ENCODE assay signal across 21 cellular contexts in the genomic region with DNA sequence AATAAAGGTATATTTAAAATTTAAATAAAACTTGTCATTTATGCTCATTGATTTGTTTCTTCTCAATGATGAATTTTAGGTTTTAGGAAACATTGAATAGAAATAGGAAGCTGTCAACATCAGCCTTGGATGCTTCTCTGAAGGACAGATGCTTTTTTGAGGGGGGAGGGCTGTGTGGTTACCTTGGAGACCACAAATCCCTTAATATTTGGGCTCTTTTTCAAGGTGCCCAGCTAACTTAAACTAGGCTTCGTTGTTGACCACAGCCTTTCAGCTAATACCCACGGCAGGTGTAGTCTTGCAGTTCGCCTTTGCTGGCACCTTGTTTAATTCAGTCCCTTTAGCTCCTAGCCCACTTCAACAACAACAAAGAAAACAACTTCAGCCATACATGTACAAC.
"Had no signal": no experiment of that assay in that cellular context is flagged by ENCODE, and none has a peak within 500 bp of the region (broad histone marks: within the 10 kb centered on the region; RNA-seq: fewer than 3 reads in every experiment).

No MANE protein-coding gene starts in this region.

- H3K4me3 Mint-ChIP-seq: activated CD4-positive, alpha-beta memory T cell treated with anti-CD3 and anti-CD28 coated beads for 36 hours; activated CD4-positive, alpha-beta T cell treated with anti-CD3 and anti-CD28 coated beads, Interleukin-2, amount 10 ng/mL, durations not matched to agents 7 days and 5 days; activated naive CD4-positive, alpha-beta T cell treated with anti-CD3 and anti-CD28 coated beads for 36 hours; activated naive CD8-positive, alpha-beta T cell; activated T-helper 17 cell treated with anti-CD3 and anti-CD28 coated beads, Interleukin-2, amount 50 U/mL, for 72 hours; T-helper 1 cell treated with Interleukin-12 subunit alpha and Interleukin-12 subunit beta and Interleukin-4 antibody, amounts not matched to agents 30 μg/mL and 1 μg/mL, for 36 hours; WTC11 had no signal

- H3K4me3 ChIP-seq: Peyer's patch had no signal

- H3K27ac Mint-ChIP-seq: activated CD4-positive, alpha-beta memory T cell treated with anti-CD3 and anti-CD28 coated beads for 36 hours; activated CD4-positive, alpha-beta T cell treated with anti-CD3 and anti-CD28 coated beads, Interleukin-2, amount 10 ng/mL, durations not matched to agents 7 days and 5 days; activated naive CD4-positive, alpha-beta T cell treated with anti-CD3 and anti-CD28 coated beads for 36 hours; activated naive CD8-positive, alpha-beta T cell; activated T-helper 17 cell treated with anti-CD3 and anti-CD28 coated beads, Interleukin-2, amount 50 U/mL, for 72 hours; T-helper 1 cell treated with Interleukin-12 subunit alpha and Interleukin-12 subunit beta and Interleukin-4 antibody, amounts not matched to agents 30 μg/mL and 1 μg/mL, for 36 hours; WTC11 had no signal

- H3K27ac ChIP-seq: Peyer's patch had no signal

- H3K36me3 Mint-ChIP-seq: WTC11 had no signal

- H3K27me3 Mint-ChIP-seq: activated CD4-positive, alpha-beta memory T cell treated with anti-CD3 and anti-CD28 coated beads for 36 hours; activated T-helper 17 cell treated with anti-CD3 and anti-CD28 coated beads, Interleukin-2, amount 50 U/mL, for 72 hours; IgD-negative memory B cell had no signal

- H3K9me3 ChIP-seq: Peyer's patch had no signal

- H3K27me3 ChIP-seq: Peyer's patch had no signal

- H3K9me3 Mint-ChIP-seq: activated CD4-positive, alpha-beta memory T cell treated with anti-CD3 and anti-CD28 coated beads for 36 hours; activated CD4-positive, alpha-beta T cell treated with anti-CD3 and anti-CD28 coated beads, Interleukin-2, amount 10 ng/mL, durations not matched to agents 7 days and 5 days; activated naive CD4-positive, alpha-beta T cell treated with anti-CD3 and anti-CD28 coated beads for 36 hours; activated T-helper 17 cell treated with anti-CD3 and anti-CD28 coated beads, Interleukin-2, amount 50 U/mL, for 72 hours; IgD-negative memory B cell; T-helper 1 cell treated with Interleukin-12 subunit alpha and Interleukin-12 subunit beta and Interleukin-4 antibody, amounts not matched to agents 30 μg/mL and 1 μg/mL, for 36 hours; WTC11 had no signal

- ATAC-seq: activated T-helper 17 cell treated with anti-CD3 and anti-CD28 coated beads, Interleukin-2, amount 50 U/mL, for 72 hours; WTC11 had no signal

- DNase-seq: activated CD4-positive, alpha-beta memory T cell treated with anti-CD3 and anti-CD28 coated beads for 36 hours; activated CD4-positive, alpha-beta T cell treated with anti-CD3 and anti-CD28 coated beads for 1 hour; activated CD4-positive, alpha-beta T cell treated with anti-CD3 and anti-CD28 coated beads, Interleukin-2, amount 10 ng/mL, durations not matched to agents 7 days and 5 days; activated gamma-delta T cell; activated naive CD4-positive, alpha-beta T cell treated with anti-CD3 and anti-CD28 coated beads for 36 hours; activated T-cell treated with anti-CD3 and anti-CD28 coated beads for 4 hours; activated T-cell treated with anti-CD3 and anti-CD28 coated beads, Interleukin-2, amount 50 U/mL, for 48 hours; cerebellar nuclear complex; NCI-H1436 treated with DMSO at 0.1 percent for 48 hours; NCI-H187; NCI-H2171; NCI-H226; NCI-H526; SHP77 treated with DMSO at 0.1 percent for 48 hours; T-helper 9 cell had no signal
